ENCODE assay signal across 21 cellular contexts in genomic region chr18:51622676-51623075, GRCh38.
DNase-seq lines count a peak whose midpoint lies in the region; ATAC-seq lines count a peak whose summit lies in the region.
"Had no signal": no experiment of that assay in that cellular context is flagged by ENCODE, and none has a peak within 500 bp of the region (broad histone marks: within the 10 kb centered on the region; RNA-seq: fewer than 3 reads in every experiment).

No MANE protein-coding gene starts in this region.

- peak overlapping the region; percentile 2; the same call in 1 of the 2 replicates for H3K4me3 ChIP-seq in iPS-18c (ENCODE audit: insufficient read depth, low read depth, low read length)
- H3K4me3 ChIP-seq: PC-9, SJSA1, thoracic aorta had no signal

- no peak for ATAC-seq in GM21367 (IDR thresholded peaks at IDR 0.05; ENCODE audit: unreplicated experiment)
- ATAC-seq: activated CD8-positive, alpha-beta T cell treated with anti-CD3 and anti-CD28 coated beads for 36 hours; left colon had no signal

- peaks cover 2% of the 10 kb centered on the region for H3K9me3 ChIP-seq in iPS-18c (ENCODE audit: control insufficient read depth, insufficient read depth, low read length)
- H3K9me3 ChIP-seq: SJSA1, thoracic aorta had no signal

- DNase-seq in DMS 273 treated with DMSO at 0.1 percent for 48 hours (lab: John Stamatoyannopoulos, UW), result peak; percentile 95
- DNase-seq in NCI-H1436 treated with DMSO at 0.1 percent for 48 hours (lab: John Stamatoyannopoulos, UW), result peak; percentile 4
- peak; percentile 99 for DNase-seq in NCI-H748 (lab: John Stamatoyannopoulos, UW; ENCODE audit: unreplicated experiment)
- no peak for DNase-seq in NCI-H2029 treated with DMSO at 0.1 percent for 48 hours (lab: John Stamatoyannopoulos, UW)
- no peak for DNase-seq in T1000 (lab: John Stamatoyannopoulos, UW)
- DNase-seq in stimulated activated CD4-positive, alpha-beta T cell treated with anti-CD3 and anti-CD28 coated beads, Interleukin-15, amount 100 ng/mL, for 24 hours, result no peak
- DNase-seq: activated B cell treated with CpG ODN at 0.5 μM for 24 hours; activated CD8-positive, alpha-beta T cell treated with anti-CD3 and anti-CD28 coated beads for 36 hours; activated naive CD4-positive, alpha-beta T cell treated with anti-CD3 and anti-CD28 coated beads, Interleukin-2, amount 10 ng/mL, durations not matched to agents 7 days and 5 days; activated T-cell treated with anti-CD3 and anti-CD28 coated beads, Interleukin-2, amount 50 U/mL, for 24 hours; anterior cingulate cortex; CD4-positive, alpha-beta memory T cell; left colon; MM.1S; NCI-H226; PC-9; T-helper 2 cell had no signal

Comparison
In these comparisons a context has a peak if more than half of its experiments do, and no peak if none do; other contexts are left out.
1. DNase-seq: peak in DMS 273 treated with DMSO at 0.1 percent for 48 hours (single experiment), NCI-H1436 treated with DMSO at 0.1 percent for 48 hours (single experiment) and NCI-H748 (single experiment); none in NCI-H2029 treated with DMSO at 0.1 percent for 48 hours (single experiment), T1000 (single experiment) and stimulated activated CD4-positive, alpha-beta T cell treated with anti-CD3 and anti-CD28 coated beads, Interleukin-15, amount 100 ng/mL, for 24 hours (single experiment).